ENCODE assay signal across 10 cellular contexts in the genomic region with DNA sequence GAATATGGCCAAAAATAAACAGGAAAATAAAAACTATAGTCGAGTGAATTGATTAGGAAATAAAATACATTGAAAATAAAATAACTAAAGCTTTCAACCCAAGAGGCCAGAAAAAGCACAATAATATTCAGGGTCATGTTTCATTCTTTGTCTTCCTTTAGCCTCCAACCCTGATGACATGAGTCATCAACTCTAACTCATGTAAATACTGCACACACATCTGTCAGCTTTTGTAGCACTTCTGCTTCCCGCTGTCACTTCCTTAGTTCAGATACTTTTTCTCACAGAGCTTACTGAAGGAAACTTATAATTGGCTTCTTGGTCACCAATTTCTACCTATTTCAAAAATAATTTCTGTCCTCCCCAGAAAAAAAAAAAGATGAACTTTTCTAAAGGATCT.
A peak's percentile ranks its signal among the peaks of the same experiment; 100 is the strongest.
DNase-seq lines count a peak whose midpoint lies in the region; ATAC-seq and TF ChIP-seq lines count a peak whose summit lies in the region.
"Had no signal": no experiment of that assay in that cellular context is flagged by ENCODE, and none has a peak within 500 bp of the region (broad histone marks: within the 10 kb centered on the region; RNA-seq: fewer than 3 reads in every experiment).

No MANE protein-coding gene starts in this region.

- H3K27ac ChIP-seq in right cardiac atrium (ENCODE audit: low read length) (no peak overlapping the region), right atrium auricular region (no peak overlapping the region), RWPE2 (ENCODE audit: poor library complexity, severe bottlenecking) (no peak overlapping the region)
- H3K27ac ChIP-seq: VCaP had no signal

- H3K9me3 ChIP-seq in right cardiac atrium (ENCODE audit: control insufficient read depth, low read length) (no peaks in the 10 kb centered on the region), right atrium auricular region (no peaks in the 10 kb centered on the region), RWPE2 (ENCODE audit: severe bottlenecking) (no peaks in the 10 kb centered on the region)

- no peaks in the 10 kb centered on the region for H3K36me3 Mint-ChIP-seq in memory B cell

- H3K4me1 ChIP-seq in right cardiac atrium (ENCODE audit: control insufficient read depth, insufficient read depth, low read length), result no peaks in the 10 kb centered on the region
- H3K4me1 ChIP-seq in right atrium auricular region, result no peaks in the 10 kb centered on the region
- H3K4me1 ChIP-seq in RWPE2 (ENCODE audit: insufficient read depth, poor library complexity, severe bottlenecking), result no peaks in the 10 kb centered on the region

- ATAC-seq in right cardiac atrium (peak; percentile 54 to 56), HG03432 (IDR thresholded peaks at IDR 0.05; ENCODE audit: unreplicated experiment) (peak; percentile 97), RWPE2 (ENCODE audit: low read depth) (peak; percentile 78; the same call in 2 of the 3 replicates), memory B cell (ENCODE audit: low read depth) (peak; percentile 84), HG03045 (IDR thresholded peaks at IDR 0.05; ENCODE audit: unreplicated experiment) (no peak)

- H3K36me3 ChIP-seq in right atrium auricular region (no peaks in the 10 kb centered on the region), RWPE2 (ENCODE audit: low read depth) (no peaks in the 10 kb centered on the region)

- no peaks in the 10 kb centered on the region for H3K9me3 Mint-ChIP-seq in memory B cell

- DNase-seq in right cardiac atrium, result no peak
- no peak for DNase-seq in right atrium auricular region (ENCODE audit: low spot score)
- no peak for DNase-seq in RWPE2 (ENCODE audit: low spot score)
- no peak for DNase-seq in memory B cell (ENCODE audit: low spot score in 2 of 2)
- DNase-seq in NCI-H2227 treated with DMSO at 0.1 percent for 48 hours (lab: John Stamatoyannopoulos, UW), result no peak
- no peak for DNase-seq in ecto neural progenitor cell (ENCODE audit: low spot score)

- H3K27me3 Mint-ChIP-seq in memory B cell, result no peaks in the 10 kb centered on the region

- no peak overlapping the region for H3K4me3 ChIP-seq in right cardiac atrium (ENCODE audit: low read length)
- H3K4me3 ChIP-seq in right atrium auricular region, result no peak overlapping the region
- H3K4me3 ChIP-seq in RWPE2 (ENCODE audit: severe bottlenecking), result no peak overlapping the region
- H3K4me3 ChIP-seq: lung had no signal

- 52% methylated on average over 2 of the region's 2 CpGs for WGBS in right cardiac atrium

- peaks cover 6% of the 10 kb centered on the region for H3K4me1 Mint-ChIP-seq in memory B cell

- H3K27me3 ChIP-seq in right cardiac atrium (ENCODE audit: control insufficient read depth, insufficient read depth), result no peaks in the 10 kb centered on the region
- H3K27me3 ChIP-seq in right atrium auricular region, result no peaks in the 10 kb centered on the region
- no peaks in the 10 kb centered on the region for H3K27me3 ChIP-seq in RWPE2 (ENCODE audit: insufficient read depth, poor library complexity, severe bottlenecking)

- H3K4me3 Mint-ChIP-seq in memory B cell, result no peak overlapping the region

- no peak overlapping the region for H3K27ac Mint-ChIP-seq in memory B cell

- no peak for TF ChIP-seq CTCF in right atrium auricular region (IDR thresholded peaks at IDR 0.05)
- TF ChIP-seq CTCF in RWPE2 (IDR thresholded peaks at IDR 0.05; ENCODE audit: poor library complexity, severe bottlenecking), result no peak

- intact Hi-C loops in right cardiac atrium (cut with DNase I), result no loop called here
